In the genomic region with DNA sequence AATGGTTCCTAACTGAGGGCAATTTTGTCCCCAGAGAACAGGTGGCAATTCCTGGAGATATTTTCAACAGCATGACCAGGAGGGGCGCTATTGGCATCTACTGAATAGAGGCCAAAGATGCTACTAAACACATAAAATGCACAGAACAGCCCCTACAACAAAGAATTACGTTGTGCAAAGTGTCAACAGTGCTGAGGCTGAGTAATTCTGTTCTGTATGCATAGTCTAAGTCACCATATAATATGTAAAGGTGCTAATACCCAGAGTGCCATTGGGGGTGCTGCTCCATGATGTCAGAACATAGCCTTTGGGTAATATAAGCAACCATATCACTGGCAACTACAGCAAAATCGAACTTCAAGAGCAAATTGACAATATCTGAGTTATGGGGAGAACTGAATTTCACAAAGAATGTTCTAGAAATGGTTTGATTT, we compare ENCODE assay signal across 12 cellular contexts.
DNase-seq lines count a peak whose midpoint lies in the region; ATAC-seq, FAIRE-seq and TF ChIP-seq lines count a peak whose summit lies in the region.
"Had no signal": no experiment of that assay in that cellular context is flagged by ENCODE, and none has a peak within 500 bp of the region (broad histone marks: within the 10 kb centered on the region; RNA-seq: fewer than 3 reads in every experiment).

No MANE protein-coding gene starts in this region.

- H3K9me3 ChIP-seq in T-helper 17 cell (ENCODE audit: control insufficient read depth, low read length, poor library complexity, severe bottlenecking), result no peaks in the 10 kb centered on the region
- H3K9me3 ChIP-seq: left ventricle myocardium inferior, spleen had no signal

- H3K4me3 ChIP-seq in bronchial epithelial cell (ENCODE audit: low read depth, low read length), result no peak overlapping the region
- H3K4me3 ChIP-seq: left ventricle myocardium inferior, spleen had no signal

- H3K4me1 Mint-ChIP-seq in Calu3 (ENCODE audit: low read depth, unreplicated experiment), result no peaks in the 10 kb centered on the region
- peaks cover 26% of the 10 kb centered on the region for H3K4me1 Mint-ChIP-seq in nephron progenitor cell
- H3K4me1 Mint-ChIP-seq in T-helper 17 cell, result no peaks in the 10 kb centered on the region

- H3K4me3 Mint-ChIP-seq in Calu3 (ENCODE audit: low read depth, unreplicated experiment), result no peak overlapping the region
- no peak overlapping the region for H3K4me3 Mint-ChIP-seq in nephron progenitor cell
- no peak overlapping the region for H3K4me3 Mint-ChIP-seq in T-helper 17 cell

- no peak for FAIRE-seq in bronchial epithelial cell (lab: Jason Lieb, UNC)

- BruUV-seq in Calu3 (replicated peaks; lab: Mats Ljungman, UMichigan), result no TSS peak

- CTCF ChIA-PET in Calu3 (lab: Charles Lee), result no interaction called here

- H3K27me3 Mint-ChIP-seq in Calu3 (ENCODE audit: unreplicated experiment), result peaks cover 66% of the 10 kb centered on the region
- peaks cover 16% of the 10 kb centered on the region for H3K27me3 Mint-ChIP-seq in nephron progenitor cell (ENCODE audit: low read depth, poor library complexity)
- peaks cover 43% of the 10 kb centered on the region for H3K27me3 Mint-ChIP-seq in T-helper 17 cell

- ATAC-seq in GM18519 (IDR thresholded peaks at IDR 0.05; ENCODE audit: low FRiP score, unreplicated experiment), result no peak
- ATAC-seq in HG03342 (IDR thresholded peaks at IDR 0.05; ENCODE audit: unreplicated experiment), result no peak
- ATAC-seq in T-helper 17 cell, result no peak
- ATAC-seq in HG02678 (IDR thresholded peaks at IDR 0.05; ENCODE audit: unreplicated experiment), result no peak

- no peaks in the 10 kb centered on the region for H3K36me3 Mint-ChIP-seq in Calu3 (ENCODE audit: insufficient read depth, unreplicated experiment)
- no peaks in the 10 kb centered on the region for H3K36me3 Mint-ChIP-seq in nephron progenitor cell (ENCODE audit: low read depth)
- H3K36me3 Mint-ChIP-seq in T-helper 17 cell (ENCODE audit: low read depth), result no peaks in the 10 kb centered on the region

- no peaks in the 10 kb centered on the region for H3K36me3 ChIP-seq in bronchial epithelial cell (ENCODE audit: control insufficient read depth, insufficient read depth, low read length)
- H3K36me3 ChIP-seq: left ventricle myocardium inferior, spleen had no signal

- intact Hi-C loops in Calu3 (cut with micrococcal nuclease; ENCODE audit: unreplicated experiment), result no loop called here

- peak; percentile 52 for TF ChIP-seq CTCF in Calu3 (IDR thresholded peaks at IDR 0.05; ENCODE audit: unreplicated experiment)
- TF ChIP-seq CTCF in LNCAP (IDR thresholded peaks at IDR 0.05), result peak; percentile 46; the same call in 1 of the 2 replicates
- peak; percentile 14 for TF ChIP-seq CTCF in bronchial epithelial cell (IDR thresholded peaks at IDR 0.05; ENCODE audit: insufficient read depth, low read length, severe bottlenecking)
- peak; percentile 28 for TF ChIP-seq CTCF in nephron progenitor cell (IDR thresholded peaks at IDR 0.05)

- peak; percentile 38 for DNase-seq in Calu3
- DNase-seq in bronchial epithelial cell (ENCODE audit: low read depth), result no peak
- peak; percentile 17 for DNase-seq in nephron progenitor cell
- no peak for DNase-seq in T-helper 17 cell
- DNase-seq: activated effector memory CD4-positive, alpha-beta T cell treated with Interleukin-2 at 50 U/mL for 16 hours; left ventricle myocardium inferior; spleen; stimulated activated naive CD4-positive, alpha-beta T cell had no signal

- no peaks in the 10 kb centered on the region for H3K9me3 Mint-ChIP-seq in Calu3 (ENCODE audit: low read depth, unreplicated experiment)
- no peaks in the 10 kb centered on the region for H3K9me3 Mint-ChIP-seq in nephron progenitor cell

- H3K27ac Mint-ChIP-seq in Calu3 (ENCODE audit: unreplicated experiment), result no peak overlapping the region
- no peak overlapping the region for H3K27ac Mint-ChIP-seq in nephron progenitor cell
- no peak overlapping the region for H3K27ac Mint-ChIP-seq in T-helper 17 cell

- H3K27me3 ChIP-seq in bronchial epithelial cell (ENCODE audit: control insufficient read depth, insufficient read depth, low read length), result no peaks in the 10 kb centered on the region

Comparison
In these comparisons a context has a peak if more than half of its experiments do, and no peak if none do; other contexts are left out.
1. DNase-seq: peak in Calu3 (single experiment) and nephron progenitor cell (single experiment); none in bronchial epithelial cell (single experiment) and T-helper 17 cell (0 of 3).
2. Peak in every context shown above with its lines, with median percentiles within 50 percentile points of each other: CTCF ChIP-seq.